10 cellular contexts compared by ENCODE assay signal in the genomic region with DNA sequence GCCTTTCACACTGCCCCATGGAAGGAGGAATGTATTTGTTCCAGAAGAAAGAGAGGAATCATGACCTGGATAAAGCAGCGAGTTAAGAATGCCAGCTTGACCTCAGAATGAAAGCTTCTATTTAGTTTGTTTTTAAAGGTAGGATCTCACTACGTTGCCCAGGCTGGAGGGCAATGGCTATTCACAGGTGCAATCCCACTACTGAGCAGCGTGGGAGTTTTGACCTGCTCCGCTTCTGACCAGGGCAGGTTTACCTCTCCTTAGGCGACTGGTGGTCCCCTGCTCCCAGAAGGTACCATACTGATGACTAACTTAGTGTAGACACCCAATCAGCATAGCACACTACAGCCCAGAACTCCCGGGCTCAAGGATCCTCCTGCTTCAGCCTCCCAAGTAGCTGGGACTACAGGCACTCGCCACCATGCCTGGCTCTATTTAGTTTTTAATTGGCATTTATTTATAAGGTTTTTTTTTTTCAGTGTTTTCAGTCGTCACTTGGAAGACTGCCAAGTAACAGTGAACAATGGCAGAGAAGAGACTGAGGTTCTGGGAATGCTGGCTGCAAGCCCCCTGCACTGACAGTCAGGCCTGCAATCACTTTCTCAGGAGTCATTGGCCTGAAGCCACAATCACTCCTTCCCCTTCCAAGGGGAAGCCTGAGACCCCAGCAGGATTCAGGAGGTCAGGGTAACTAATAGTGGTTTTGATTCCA.
DNase-seq lines count a peak whose midpoint lies in the region; ATAC-seq and TF ChIP-seq lines count a peak whose summit lies in the region.
"Had no signal": no experiment of that assay in that cellular context is flagged by ENCODE, and none has a peak within 500 bp of the region (broad histone marks: within the 10 kb centered on the region; RNA-seq: fewer than 3 reads in every experiment).

No MANE protein-coding gene starts in this region.

- intact Hi-C loops in CD14-positive monocyte (cut with micrococcal nuclease) (no loop called here), psoas muscle (cut with DNase I) (no loop called here), PC-9 (cut with micrococcal nuclease; ENCODE audit: unreplicated experiment) (no loop called here)
- intact Hi-C loops in activated T-helper 2 cell treated with anti-CD3 and anti-CD28 coated beads, Interferon-gamma antibody, Interleukin-2, Interleukin-4, amounts not matched to agents 10 μg/mL and 5 μg/mL and 100 μg/mL, durations not matched to agents 14 hours and 24 hours and 36 hours (cut with micrococcal nuclease) = no loop called here

- H3K27ac ChIP-seq in psoas muscle (peak overlapping the region; percentile 39), PC-9 (no peak overlapping the region)

- H3K79me2 ChIP-seq in PC-9 (ENCODE audit: low read depth) = no peaks in the 10 kb centered on the region

- peaks cover 11% of the 10 kb centered on the region for H3K4me1 Mint-ChIP-seq in CD14-positive monocyte
- peaks cover 4% of the 10 kb centered on the region for H3K4me1 Mint-ChIP-seq in activated T-helper 2 cell treated with anti-CD3 and anti-CD28 coated beads, Interferon-gamma antibody, Interleukin-2, Interleukin-4, amounts not matched to agents 10 μg/mL and 5 μg/mL and 100 μg/mL, durations not matched to agents 14 hours and 24 hours and 36 hours (ENCODE audit: low read depth)

- H3K9me3 ChIP-seq in psoas muscle = no peaks in the 10 kb centered on the region
- H3K9me3 ChIP-seq in PC-9 (ENCODE audit: insufficient read depth, low read depth) = no peaks in the 10 kb centered on the region

- DNase-seq in CD14-positive monocyte (ENCODE audit: low spot score) (peak; percentile 22), NCI-H1105 treated with DMSO at 0.1 percent for 48 hours (lab: John Stamatoyannopoulos, UW) (peak; percentile 35), dermis microvascular lymphatic vessel endothelial cell (ENCODE audit: low read depth in 2 of 2) (peak; percentile 79 to 88), psoas muscle (peak in 1 of 2 donors; percentile 23), PC-9 (no peak), SHP77 (lab: John Stamatoyannopoulos, UW) (no peak)
- no peak for DNase-seq in activated T-helper 2 cell treated with anti-CD3 and anti-CD28 coated beads, Interferon-gamma antibody, Interleukin-2, Interleukin-4, amounts not matched to agents 10 μg/mL and 5 μg/mL and 100 μg/mL, durations not matched to agents 14 hours and 24 hours and 36 hours (ENCODE audit: low spot score)
- DNase-seq: DMS53, glutamatergic neuron had no signal

- TF ChIP-seq CTCF in CD14-positive monocyte (IDR thresholded peaks at IDR 0.05) = no peak
- no peak for TF ChIP-seq CTCF in psoas muscle (IDR thresholded peaks at IDR 0.05)
- TF ChIP-seq CTCF in PC-9 (conservative IDR thresholded peaks at IDR 0.05) = no peak

- H2AFZ ChIP-seq in PC-9 = no peak overlapping the region

- peaks cover 20% of the 10 kb centered on the region; the same call in 1 of the 2 replicates for H3F3A ChIP-seq in PC-9 (ENCODE audit: insufficient read depth, low read depth)

- H3K36me3 Mint-ChIP-seq in CD14-positive monocyte = peaks cover 55 to 83% of the 10 kb centered on the region in 2 donors
- H3K36me3 Mint-ChIP-seq in activated T-helper 2 cell treated with anti-CD3 and anti-CD28 coated beads, Interferon-gamma antibody, Interleukin-2, Interleukin-4, amounts not matched to agents 10 μg/mL and 5 μg/mL and 100 μg/mL, durations not matched to agents 14 hours and 24 hours and 36 hours (ENCODE audit: low read depth) = peaks cover 27% of the 10 kb centered on the region

- H3K4me3 ChIP-seq in psoas muscle (no peak overlapping the region), PC-9 (no peak overlapping the region)

- H3K27me3 Mint-ChIP-seq in CD14-positive monocyte (ENCODE audit: low read depth in 3 of 3) = peaks cover 0 to 4% (median 1%) of the 10 kb centered on the region in 3 donors
- no peaks in the 10 kb centered on the region for H3K27me3 Mint-ChIP-seq in activated T-helper 2 cell treated with anti-CD3 and anti-CD28 coated beads, Interferon-gamma antibody, Interleukin-2, Interleukin-4, amounts not matched to agents 10 μg/mL and 5 μg/mL and 100 μg/mL, durations not matched to agents 14 hours and 24 hours and 36 hours (ENCODE audit: low read depth)

- peaks cover 0 to 12% (median 0%) of the 10 kb centered on the region in 7 donors for H3K9me3 Mint-ChIP-seq in CD14-positive monocyte
- H3K9me3 Mint-ChIP-seq in activated T-helper 2 cell treated with anti-CD3 and anti-CD28 coated beads, Interferon-gamma antibody, Interleukin-2, Interleukin-4, amounts not matched to agents 10 μg/mL and 5 μg/mL and 100 μg/mL, durations not matched to agents 14 hours and 24 hours and 36 hours = no peaks in the 10 kb centered on the region

- POLR2A ChIA-PET in PC-9 (lab: Charles Lee; ENCODE audit: unreplicated experiment) = no interaction called here

- 79 to 82% (median 82%) methylated on average over 8 of the region's 8 CpGs for WGBS in psoas muscle, 3 donors

- H3K27ac Mint-ChIP-seq in CD14-positive monocyte = peak overlapping the region; percentile 85 to 96 (median 93)
- no peak overlapping the region for H3K27ac Mint-ChIP-seq in activated T-helper 2 cell treated with anti-CD3 and anti-CD28 coated beads, Interferon-gamma antibody, Interleukin-2, Interleukin-4, amounts not matched to agents 10 μg/mL and 5 μg/mL and 100 μg/mL, durations not matched to agents 14 hours and 24 hours and 36 hours

- H3K4me1 ChIP-seq in psoas muscle (peaks cover 15% of the 10 kb centered on the region), PC-9 (replicated peaks; ENCODE audit: insufficient read depth) (no peaks in the 10 kb centered on the region)

- CTCF ChIA-PET in PC-9 (lab: Charles Lee) = interaction anchor here (0.6 kb wide), 1 partner anchor 16 kb away, joined by 5 read pairs; no protein-coding TSS in a partner anchor

- H4K20me1 ChIP-seq in PC-9 (ENCODE audit: insufficient read depth) = no peaks in the 10 kb centered on the region

- no peak for ATAC-seq in psoas muscle
- ATAC-seq in GM21381 (IDR thresholded peaks at IDR 0.05; ENCODE audit: unreplicated experiment) = no peak

- BruUV-seq in PC-9 (replicated peaks; lab: Mats Ljungman, UMichigan) = no TSS peak

- H3K36me3 ChIP-seq in psoas muscle (ENCODE audit: insufficient read depth in 1 of 2, low read depth in 1 of 2) (peaks cover 13 to 81% of the 10 kb centered on the region in 2 donors), PC-9 (ENCODE audit: low read depth) (peaks cover 7% of the 10 kb centered on the region; the same call in 1 of the 2 replicates)

- H3K9me2 ChIP-seq in PC-9 (ENCODE audit: insufficient read depth) = no peaks in the 10 kb centered on the region

- H3K27me3 ChIP-seq in psoas muscle (ENCODE audit: insufficient read depth in 3 of 3, low read length in 2 of 3) (no peaks in the 10 kb centered on the region), PC-9 (ENCODE audit: insufficient read depth, low read depth) (no peaks in the 10 kb centered on the region)

- no peak overlapping the region for H3K4me3 Mint-ChIP-seq in CD14-positive monocyte
- no peak overlapping the region for H3K4me3 Mint-ChIP-seq in activated T-helper 2 cell treated with anti-CD3 and anti-CD28 coated beads, Interferon-gamma antibody, Interleukin-2, Interleukin-4, amounts not matched to agents 10 μg/mL and 5 μg/mL and 100 μg/mL, durations not matched to agents 14 hours and 24 hours and 36 hours (ENCODE audit: low read depth)

- no peak overlapping the region for H3K4me2 ChIP-seq in PC-9

Comparison
In these comparisons a context has a peak if more than half of its experiments do, and no peak if none do; other contexts are left out.
1. DNase-seq: peak in CD14-positive monocyte (single experiment), NCI-H1105 treated with DMSO at 0.1 percent for 48 hours (single experiment) and dermis microvascular lymphatic vessel endothelial cell (2 of 2); none in activated T-helper 2 cell treated with anti-CD3 and anti-CD28 coated beads, Interferon-gamma antibody, Interleukin-2, Interleukin-4, amounts not matched to agents 10 μg/mL and 5 μg/mL and 100 μg/mL, durations not matched to agents 14 hours and 24 hours and 36 hours (single experiment), PC-9 (0 of 2) and SHP77 (0 of 2).